8 cellular contexts compared by ENCODE assay signal in the genomic region with DNA sequence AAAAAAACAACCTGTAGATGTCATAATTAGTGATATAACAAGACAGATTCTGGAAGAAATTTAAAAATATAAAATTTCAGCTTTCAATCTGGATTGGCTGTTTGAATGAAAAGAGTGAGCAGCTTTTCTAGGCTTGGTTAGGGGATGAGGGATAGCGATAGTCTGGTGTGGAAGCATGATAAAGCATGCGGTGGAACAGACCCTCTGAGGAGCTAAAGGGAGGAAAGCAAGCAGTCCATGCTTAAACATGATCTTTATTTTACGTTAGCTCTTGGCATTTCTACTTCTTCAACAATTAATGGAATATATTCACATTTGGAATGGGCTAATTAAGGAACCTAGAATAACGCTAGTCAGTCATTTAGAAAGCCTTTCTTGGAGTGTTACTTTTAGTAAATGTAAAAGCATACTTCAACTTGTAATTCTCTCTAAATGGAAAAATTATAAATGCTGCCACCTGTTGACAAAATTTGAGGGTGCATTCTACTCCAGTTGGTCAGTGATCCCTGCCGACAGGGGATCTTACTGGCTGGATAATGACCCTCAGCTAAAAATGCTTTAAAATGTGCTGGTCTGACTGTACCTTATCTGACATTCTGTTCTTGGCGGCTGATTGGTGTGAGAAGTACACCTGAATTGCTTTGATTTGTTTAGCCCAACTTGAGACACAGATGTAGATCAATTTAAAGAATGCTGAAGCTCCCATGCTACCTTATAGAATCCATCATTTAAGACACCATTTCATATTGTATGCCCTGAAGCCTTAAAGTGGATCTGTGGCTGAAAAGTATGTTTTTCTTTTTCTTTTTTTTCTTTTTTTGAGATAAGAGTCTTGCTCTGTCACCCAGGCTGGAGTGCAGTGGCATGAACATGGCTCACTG.
DNase-seq lines count a peak whose midpoint lies in the region; ATAC-seq and TF ChIP-seq lines count a peak whose summit lies in the region.

No MANE protein-coding gene starts in this region.

- H3K4me3 Mint-ChIP-seq in activated CD4-positive, alpha-beta T cell treated with anti-CD3 and anti-CD28 coated beads for 36 hours = no peak overlapping the region

- H3F3A ChIP-seq in OCI-LY1 (ENCODE audit: insufficient read depth, low read length) = no peaks in the 10 kb centered on the region

- H3K79me2 ChIP-seq in OCI-LY1 (ENCODE audit: insufficient read depth, low read length) = no peaks in the 10 kb centered on the region

- peaks cover 4% of the 10 kb centered on the region for H3K27me3 Mint-ChIP-seq in activated CD4-positive, alpha-beta T cell treated with anti-CD3 and anti-CD28 coated beads for 36 hours

- H2AFZ ChIP-seq in OCI-LY1 (ENCODE audit: low read length) = no peak overlapping the region

- H3K4me3 ChIP-seq in OCI-LY1 (ENCODE audit: low read depth, low read length, poor library complexity, severe bottlenecking) (no peak overlapping the region), lung (no peak overlapping the region)

- ATAC-seq in activated CD4-positive, alpha-beta T cell treated with anti-CD3 and anti-CD28 coated beads for 36 hours = no peak
- ATAC-seq in HG02970 (IDR thresholded peaks at IDR 0.05; ENCODE audit: low FRiP score, unreplicated experiment) (peak; percentile 45), lung (ENCODE audit: insufficient read depth, low FRiP score) (no peak), HG03095 (IDR thresholded peaks at IDR 0.05; ENCODE audit: unreplicated experiment) (no peak)

- intact Hi-C loops in activated CD4-positive, alpha-beta T cell treated with anti-CD3 and anti-CD28 coated beads for 36 hours (cut with DNase I, micrococcal nuclease) = loop anchor here in 1 of 2 experiments (2.0 kb wide), 1 partner anchor 60 kb away; the partner anchor contains the start of gene AK4

- no peaks in the 10 kb centered on the region for H3K36me3 ChIP-seq in OCI-LY1 (ENCODE audit: insufficient read depth, low read length)
- no peaks in the 10 kb centered on the region for H3K36me3 ChIP-seq in lung (ENCODE audit: control insufficient read depth in 2 of 2, insufficient read depth in 2 of 2, low read length in 2 of 2)

- H3K4me1 ChIP-seq in OCI-LY1 (ENCODE audit: insufficient read depth, low read length, severe bottlenecking) (no peaks in the 10 kb centered on the region), lung (ENCODE audit: control insufficient read depth in 2 of 2, insufficient read depth in 2 of 2, low read length in 2 of 2) (peaks cover 0 to 3% of the 10 kb centered on the region in 2 donors)

- H3K36me3 Mint-ChIP-seq in activated CD4-positive, alpha-beta T cell treated with anti-CD3 and anti-CD28 coated beads for 36 hours (ENCODE audit: low read depth) = peaks cover 5% of the 10 kb centered on the region

- no peaks in the 10 kb centered on the region; the same call in 1 of the 2 replicates for H3K27me3 ChIP-seq in OCI-LY1 (ENCODE audit: insufficient read depth, low read length)
- no peaks in the 10 kb centered on the region for H3K27me3 ChIP-seq in lung (ENCODE audit: control insufficient read depth, insufficient read depth)

- no peaks in the 10 kb centered on the region for H3K9me2 ChIP-seq in OCI-LY1 (ENCODE audit: low read depth, low read length)

- no peaks in the 10 kb centered on the region for H4K20me1 ChIP-seq in OCI-LY1 (ENCODE audit: insufficient read depth, low read length)

- 49 to 59% methylated on average over 6 of the region's 6 CpGs for WGBS in lung, 2 donors

- no peaks in the 10 kb centered on the region for H3K9me3 ChIP-seq in OCI-LY1 (ENCODE audit: low read length)
- H3K9me3 ChIP-seq in lung (ENCODE audit: control insufficient read depth in 2 of 2, insufficient read depth in 1 of 2, low read length in 1 of 2) = no peaks in the 10 kb centered on the region

- no peaks in the 10 kb centered on the region for H3K9me3 Mint-ChIP-seq in activated CD4-positive, alpha-beta T cell treated with anti-CD3 and anti-CD28 coated beads for 36 hours (ENCODE audit: low read depth)

- CTCF ChIA-PET in activated CD4-positive, alpha-beta T cell treated with anti-CD3 and anti-CD28 coated beads for 36 hours (lab: Charles Lee) = interaction anchor here (0.5 to 2.1 kb wide), 10 partner anchors 19 to 1567 kb away, joined by 3 to 12 read pairs (median 4); no protein-coding TSS in a partner anchor

- peak; percentile 66 for TF ChIP-seq CTCF in OCI-LY1 (IDR thresholded peaks at IDR 0.05; ENCODE audit: low read length)
- TF ChIP-seq CTCF in lung (IDR thresholded peaks at IDR 0.05; ENCODE audit: control extremely low read depth, extremely low read depth) = peak; percentile 32

- H3K4me1 Mint-ChIP-seq in activated CD4-positive, alpha-beta T cell treated with anti-CD3 and anti-CD28 coated beads for 36 hours = peaks cover 25% of the 10 kb centered on the region

- no peak overlapping the region for H3K4me2 ChIP-seq in OCI-LY1 (ENCODE audit: low read length)

- H3K27ac Mint-ChIP-seq in activated CD4-positive, alpha-beta T cell treated with anti-CD3 and anti-CD28 coated beads for 36 hours = no peak overlapping the region

- no peak overlapping the region for H3K9ac ChIP-seq in OCI-LY1 (ENCODE audit: low read length)

- peak; percentile 20 for DNase-seq in activated CD4-positive, alpha-beta T cell treated with anti-CD3 and anti-CD28 coated beads for 36 hours
- no peak for DNase-seq in activated CD4-positive, alpha-beta T cell treated with anti-CD3 and anti-CD28 coated beads for 1 hour
- DNase-seq in dedifferentiated amniotic fluid mesenchymal stem cell (ENCODE audit: extremely low spot score) (peak; percentile 55), lung (ENCODE audit: low spot score) (no peak), GOT3 (lab: John Stamatoyannopoulos, UW) (no peak)

- H3K27ac ChIP-seq in OCI-LY1 (ENCODE audit: low read depth, low read length, poor library complexity, severe bottlenecking) (no peak overlapping the region), lung (ENCODE audit: low read depth in 1 of 2, low read length in 1 of 2) (no peak overlapping the region)

- POLR2A ChIA-PET in activated CD4-positive, alpha-beta T cell treated with anti-CD3 and anti-CD28 coated beads for 36 hours (lab: Charles Lee) = no interaction called here

Comparison
In these comparisons a context has a peak if more than half of its experiments do, and no peak if none do; other contexts are left out.
1. DNase-seq: peak in activated CD4-positive, alpha-beta T cell treated with anti-CD3 and anti-CD28 coated beads for 36 hours (single experiment) and dedifferentiated amniotic fluid mesenchymal stem cell (single experiment); none in activated CD4-positive, alpha-beta T cell treated with anti-CD3 and anti-CD28 coated beads for 1 hour (single experiment), lung (single experiment) and GOT3 (single experiment).